Comparison of ENCODE assay signal across 8 cellular contexts in genomic region chr9:129640871-129641750, GRCh38. TPM values are rescaled to one million over a fixed set of nuclear protein-coding genes. Genes with fewer than 3 reads are reported as not detected.
DNase-seq lines count a peak whose midpoint lies in the region; ATAC-seq, FAIRE-seq and TF ChIP-seq lines count a peak whose summit lies in the region.

No MANE protein-coding gene starts in this region.

- peak overlapping the region; percentile 85 for H3K4me3 Mint-ChIP-seq in CD8-positive, alpha-beta T cell

- BruUV-seq in K562 (replicated peaks; lab: Mats Ljungman, UMichigan): TSS peak; percentile 65

- POLR2A ChIA-PET in CD8-positive, alpha-beta T cell (lab: Charles Lee): interaction anchor here (1.2 kb wide), 1 partner anchor 10 kb away, joined by 3 read pairs; no protein-coding TSS in a partner anchor
- POLR2A ChIA-PET in K562 (lab: Yijun Ruan, JAX): interaction anchor here (1.0 to 1.6 kb wide), 2 partner anchors 13 to 501 kb away, joined by 3 to 4 read pairs; no protein-coding TSS in a partner anchor

- intact Hi-C loops in CD8-positive, alpha-beta T cell (cut with DNase I, micrococcal nuclease): loop anchor here in 1 of 2 experiments (5.0 kb wide), 1 partner anchor 141 kb away; no protein-coding TSS in a partner anchor
- intact Hi-C loops in K562 (cut with micrococcal nuclease): loop anchor here (5.0 to 10.0 kb wide), 3 partner anchors 56 to 244 kb away; no protein-coding TSS in a partner anchor

- peaks cover 16% of the 10 kb centered on the region for H3K79me2 ChIP-seq in K562 (ENCODE audit: control insufficient read depth, insufficient read depth, low read length)

- peak in 1 of 7 experiments; percentile 36 for DNase-seq in CD8-positive, alpha-beta T cell
- no peak for DNase-seq in K562 (ENCODE audit: extremely low read depth in 1 of 4, low spot score in 3 of 4)
- DNase-seq in DMS114 treated with DMSO at 0.1 percent for 48 hours (lab: John Stamatoyannopoulos, UW; ENCODE audit: unreplicated experiment): no peak
- no peak for DNase-seq in DMS153 treated with DMSO at 0.1 percent for 48 hours (lab: John Stamatoyannopoulos, UW; ENCODE audit: unreplicated experiment)
- DNase-seq in GOT3 (lab: John Stamatoyannopoulos, UW): no peak

- peak overlapping the region; percentile 90 for H3K4me2 ChIP-seq in K562 (ENCODE audit: insufficient read depth, low read length)

- H3K4me1 Mint-ChIP-seq in CD8-positive, alpha-beta T cell (ENCODE audit: low read depth): peaks cover 24% of the 10 kb centered on the region

- H3K27ac ChIP-seq in CD8-positive, alpha-beta T cell (ENCODE audit: low read depth, low read length): peak overlapping the region; percentile 80
- H3K27ac ChIP-seq in K562 (ENCODE audit: extremely low read depth, low read depth, low read length) (peak overlapping the region; percentile 74; the same call in 2 of the 3 replicates), mesodermal cell (ENCODE audit: low read depth, low read length, severe bottlenecking) (no peak overlapping the region)

- peaks cover 28% of the 10 kb centered on the region for H3K36me3 ChIP-seq in CD8-positive, alpha-beta T cell (ENCODE audit: insufficient read depth, low read length)
- H3K36me3 ChIP-seq in K562 (ENCODE audit: control insufficient read depth, insufficient read depth, low read length) (peaks cover 36% of the 10 kb centered on the region; the same call in 2 of the 3 replicates), mesodermal cell (ENCODE audit: control insufficient read depth, insufficient read depth, low read length) (peaks cover 39% of the 10 kb centered on the region)

- no peaks in the 10 kb centered on the region for H3K27me3 ChIP-seq in CD8-positive, alpha-beta T cell (ENCODE audit: insufficient read depth, low read length)
- no peaks in the 10 kb centered on the region for H3K27me3 ChIP-seq in K562 (ENCODE audit: control insufficient read depth in 2 of 2, insufficient read depth in 2 of 2, low read length in 2 of 2)

- no peaks in the 10 kb centered on the region for H3K9me3 ChIP-seq in CD8-positive, alpha-beta T cell (ENCODE audit: low read length)
- H3K9me3 ChIP-seq in K562 (replicated peaks; ENCODE audit: control insufficient read depth, insufficient read depth, low read depth, low read length): no peaks in the 10 kb centered on the region
- H3K9me3 ChIP-seq in mesodermal cell (ENCODE audit: control insufficient read depth, low read length): no peaks in the 10 kb centered on the region

- no peak for TF ChIP-seq POLR2A in K562 (conservative IDR thresholded peaks at IDR 0.05)

- no peak for TF ChIP-seq RAD21 in K562 (CRISPR knock-in tag; conservative IDR thresholded peaks at IDR 0.05 in 1 of 2, IDR thresholded peaks at IDR 0.05 in 1 of 2)

- peaks cover 12% of the 10 kb centered on the region for H4K20me1 ChIP-seq in K562 (replicated peaks; ENCODE audit: control insufficient read depth, insufficient read depth, low read length)

- in situ Hi-C loops in K562 (cut with MboI): loop anchor here (5.0 kb wide), 1 partner anchor 141 kb away; no protein-coding TSS in a partner anchor

- H2AFZ ChIP-seq in K562 (ENCODE audit: low read depth, low read length): peak overlapping the region; percentile 98

- no peaks in the 10 kb centered on the region for H3K27me3 Mint-ChIP-seq in CD8-positive, alpha-beta T cell (ENCODE audit: low read depth)

- H3K9me1 ChIP-seq in K562 (ENCODE audit: control insufficient read depth, insufficient read depth, low read length): no peaks in the 10 kb centered on the region

- ATAC-seq in CD8-positive, alpha-beta T cell: peak; percentile 59
- ATAC-seq in HG03135 (IDR thresholded peaks at IDR 0.05; ENCODE audit: unreplicated experiment) (peak; percentile 16), K562 (peak; percentile 10), HG03280 (IDR thresholded peaks at IDR 0.05; ENCODE audit: unreplicated experiment) (no peak)

- peak overlapping the region; percentile 82 to 95 for H3K9ac ChIP-seq in K562 (ENCODE audit: insufficient read depth in 1 of 2, low read depth in 2 of 2, low read length in 2 of 2)

- H3K27ac Mint-ChIP-seq in CD8-positive, alpha-beta T cell: peak overlapping the region; percentile 89

- peaks cover 23% of the 10 kb centered on the region for H3K4me1 ChIP-seq in CD8-positive, alpha-beta T cell (ENCODE audit: insufficient read depth, low read length)
- H3K4me1 ChIP-seq in K562 (replicated peaks in 1 of 2; ENCODE audit: control insufficient read depth in 2 of 2, insufficient read depth in 2 of 2, low read length in 2 of 2) (peaks cover 0 to 37% of the 10 kb centered on the region in 2 experiments; a peak in 3 of 5 replicates), mesodermal cell (ENCODE audit: control insufficient read depth, insufficient read depth, low read length, poor library complexity, severe bottlenecking) (peaks cover 8% of the 10 kb centered on the region)

- WGBS in K562 (ENCODE audit: insufficient coverage, low coverage, missing lambda C conversion rate): 18% methylated on average over 43 of the region's 44 CpGs
- 26% methylated on average over 37 to 38 of the region's 44 CpGs for WGBS in mesodermal cell (ENCODE audit: insufficient coverage in 2 of 2), 2 experiments

- CTCF ChIA-PET in CD8-positive, alpha-beta T cell (lab: Charles Lee): interaction anchor here (0.6 to 5.7 kb wide), 7 partner anchors 10 to 509 kb away, joined by 3 to 74 read pairs (median 4); partner anchors contain the start of gene NTMT1
- CTCF ChIA-PET in K562 (lab: Yijun Ruan, JAX; ENCODE audit: low intra/inter-chr PET ratio): interaction anchor here (0.6 to 2.6 kb wide), 4 partner anchors 32 to 400 kb away, joined by 3 to 18 read pairs (median 8); no protein-coding TSS in a partner anchor

- TF ChIP-seq EP300 in K562 (IDR thresholded peaks at IDR 0.05; ENCODE audit: low read length): no peak

- H3K4me3 ChIP-seq in CD8-positive, alpha-beta T cell (ENCODE audit: low read depth, low read length): peak overlapping the region; percentile 99
- H3K4me3 ChIP-seq in K562 (peak overlapping the region; percentile 99), mesodermal cell (ENCODE audit: extremely low read depth, insufficient read depth, low read length, poor library complexity, severe bottlenecking) (peak overlapping the region; percentile 100)

- no peak for FAIRE-seq in K562 (lab: Jason Lieb, UNC)

- H3K36me3 Mint-ChIP-seq in CD8-positive, alpha-beta T cell: peaks cover 24% of the 10 kb centered on the region

- no peak for TF ChIP-seq CTCF in CD8-positive, alpha-beta T cell (IDR thresholded peaks at IDR 0.05)
- TF ChIP-seq CTCF in K562 (IDR thresholded peaks at IDR 0.05 in 2 of 3, conservative IDR thresholded peaks at IDR 0.05 in 1 of 3; ENCODE audit: insufficient read depth in 2 of 3, low read depth in 1 of 3, low read length in 3 of 3): no peak

- H3K9me3 Mint-ChIP-seq in CD8-positive, alpha-beta T cell: no peaks in the 10 kb centered on the region

RNA-seq across cellular contexts. Expression of gene ASB6, which starts 0.8 kb away (rescaled TPM):
- 10 to 100 TPM; 39.9 to 42.0 TPM for total RNA-seq in CD8-positive, alpha-beta T cell
- total RNA-seq in K562 (2011; cell fraction: chromatin; rRNA removed; ENCODE audit: low replicate concordance): 8.0 and 24.6 TPM in 2 replicates
- total RNA-seq in K562 (2011; cell fraction: nucleolus; rRNA removed): 20.2 and 20.4 TPM in 2 replicates
- 10.2 and 12.6 TPM in 2 replicates for total RNA-seq in K562 (2011; cell fraction: nucleoplasm; rRNA removed)
- total RNA-seq in K562 (2014; rRNA removed): 12.4 and 15.8 TPM in 2 replicates
- total RNA-seq in K562 (2014; rRNA removed; fragmentation: Illumina TruSeq; extraction: Trizol): 4.1 and 4.9 TPM in 2 replicates
- total RNA-seq in K562 (2015; rRNA removed; fragmentation: Illumina TruSeq; extraction: Trizol): 8.6 TPM in 2 replicates
- 17.1 and 17.3 TPM in 2 replicates for total RNA-seq in K562 (2021)
- polyA plus RNA-seq in K562 (2011; rRNA removed): 11.3 and 13.1 TPM in 2 replicates
- 10.5 and 18.2 TPM in 2 replicates for polyA plus RNA-seq in K562 (2011; cell fraction: cytosol; rRNA removed)
- polyA plus RNA-seq in K562 (2011; cell fraction: nucleus; rRNA removed): 26.0 and 42.0 TPM in 2 replicates
- polyA plus RNA-seq in K562 (2012): 11.4 and 12.4 TPM in 2 replicates
- polyA plus RNA-seq in K562 (2014; fragmentation: Illumina TruSeq; extraction: Trizol): 12.8 and 13.1 TPM in 2 replicates
- 1 to 10 TPM in 1 of 2 experiments, under 1 TPM in 1; 0.92 to 1.1 TPM for polyA plus RNA-seq in K562 (2014; fragmentation: Nextera tagmentation; extraction: Ambion mirVana)
- 17.8 and 19.5 TPM in 2 replicates for polyA plus RNA-seq in K562 (2014; rRNA removed)
- polyA minus RNA-seq in K562 (2011; rRNA and poly(A)+ RNA removed): 3.6 and 4.9 TPM in 2 replicates
- polyA minus RNA-seq in K562 (2011; cell fraction: cytosol; rRNA and poly(A)+ RNA removed): 5.0 and 6.1 TPM in 2 replicates
- polyA minus RNA-seq in K562 (2011; cell fraction: nucleus; rRNA and poly(A)+ RNA removed): 7.3 and 9.0 TPM in 2 replicates
- 16.8 TPM for polyA plus RNA-seq in mesodermal cell (2013, experiment 1 of 2)
- 13.4 TPM for polyA plus RNA-seq in mesodermal cell (2013, experiment 2 of 2)

RNA-seq across cellular contexts. Expression of gene NTMT1, which starts 15.1 kb away (rescaled TPM):
- total RNA-seq in CD8-positive, alpha-beta T cell: 10 to 100 TPM; 48.1 to 51.1 TPM
- total RNA-seq in K562 (2011; cell fraction: chromatin; rRNA removed; ENCODE audit: low replicate concordance): 28.6 and 94.1 TPM in 2 replicates
- total RNA-seq in K562 (2011; cell fraction: nucleolus; rRNA removed): 70.3 and 71.4 TPM in 2 replicates
- total RNA-seq in K562 (2011; cell fraction: nucleoplasm; rRNA removed): 51.0 and 57.9 TPM in 2 replicates
- total RNA-seq in K562 (2014; rRNA removed) (116 and 120 TPM in 2 replicates), K562 (2014; rRNA removed; fragmentation: Illumina TruSeq; extraction: Trizol) (49.6 and 59.2 TPM in 2 replicates), K562 (2015; rRNA removed; fragmentation: Illumina TruSeq; extraction: Trizol) (74.3 and 78.1 TPM in 2 replicates), K562 (2021) (108 and 110 TPM in 2 replicates)
- polyA plus RNA-seq in K562 (2011; rRNA removed) (74.7 and 79.2 TPM in 2 replicates), K562 (2014; fragmentation: Illumina TruSeq; extraction: Trizol) (80.6 and 113 TPM in 2 replicates), K562 (2014; fragmentation: Nextera tagmentation; extraction: Ambion mirVana) (10 to 100 TPM; 42.1 to 67.0 TPM), K562 (2014; rRNA removed) (111 and 121 TPM in 2 replicates)
- polyA plus RNA-seq in K562 (2011; cell fraction: cytosol; rRNA removed): 89.1 and 124 TPM in 2 replicates
- polyA plus RNA-seq in K562 (2011; cell fraction: nucleus; rRNA removed): 42.9 and 47.3 TPM in 2 replicates
- polyA plus RNA-seq in K562 (2012): 42.1 and 72.6 TPM in 2 replicates
- 34.5 and 60.2 TPM in 2 replicates for polyA minus RNA-seq in K562 (2011; rRNA and poly(A)+ RNA removed)
- polyA minus RNA-seq in K562 (2011; cell fraction: cytosol; rRNA and poly(A)+ RNA removed): 23.4 and 42.2 TPM in 2 replicates
- polyA minus RNA-seq in K562 (2011; cell fraction: nucleus; rRNA and poly(A)+ RNA removed): 14.7 and 15.7 TPM in 2 replicates
- polyA plus RNA-seq in mesodermal cell (2013, experiment 1 of 2): 60.6 TPM
- 49.5 TPM for polyA plus RNA-seq in mesodermal cell (2013, experiment 2 of 2)

RNA-seq across cellular contexts. Expression of gene C9orf50, which starts 20.2 kb away (rescaled TPM):
- total RNA-seq in CD8-positive, alpha-beta T cell: under 1 TPM in 1 of 2 experiments, not detected in 1; 0.19 TPM
- not detected in 2 replicates for total RNA-seq in K562 (2011; cell fraction: chromatin; rRNA removed; ENCODE audit: low replicate concordance)
- not detected in 2 replicates for total RNA-seq in K562 (2011; cell fraction: nucleolus; rRNA removed)
- total RNA-seq in K562 (2011; cell fraction: nucleoplasm; rRNA removed): not detected in 2 replicates
- total RNA-seq in K562 (2014; rRNA removed) (0.12 TPM in 1 of 2 replicates, not detected in the other), K562 (2014; rRNA removed; fragmentation: Illumina TruSeq; extraction: Trizol) (not detected in 2 replicates), K562 (2015; rRNA removed; fragmentation: Illumina TruSeq; extraction: Trizol) (not detected in 2 replicates), K562 (2021) (not detected in 2 replicates)
- polyA plus RNA-seq in K562 (2011; rRNA removed) (not detected in 2 replicates), K562 (2014; fragmentation: Illumina TruSeq; extraction: Trizol) (not detected in 2 replicates), K562 (2014; fragmentation: Nextera tagmentation; extraction: Ambion mirVana) (not detected), K562 (2014; rRNA removed) (not detected in 2 replicates)
- not detected in 2 replicates for polyA plus RNA-seq in K562 (2011; cell fraction: cytosol; rRNA removed)
- not detected in 2 replicates for polyA plus RNA-seq in K562 (2011; cell fraction: nucleus; rRNA removed)
- polyA plus RNA-seq in K562 (2012): not detected in 2 replicates
- polyA minus RNA-seq in K562 (2011; rRNA and poly(A)+ RNA removed): not detected in 2 replicates
- polyA minus RNA-seq in K562 (2011; cell fraction: cytosol; rRNA and poly(A)+ RNA removed): not detected in 2 replicates
- polyA minus RNA-seq in K562 (2011; cell fraction: nucleus; rRNA and poly(A)+ RNA removed): not detected in 2 replicates
- 0.29 TPM for polyA plus RNA-seq in mesodermal cell (2013, experiment 1 of 2)
- not detected for polyA plus RNA-seq in mesodermal cell (2013, experiment 2 of 2)

RNA-seq across cellular contexts. Expression of gene PRRX2, which starts 24.3 kb away (rescaled TPM):
- total RNA-seq in CD8-positive, alpha-beta T cell: not detected
- total RNA-seq in K562 (2011; cell fraction: chromatin; rRNA removed; ENCODE audit: low replicate concordance): not detected in 2 replicates
- not detected in 2 replicates for total RNA-seq in K562 (2011; cell fraction: nucleolus; rRNA removed)
- not detected in 2 replicates for total RNA-seq in K562 (2011; cell fraction: nucleoplasm; rRNA removed)
- total RNA-seq in K562 (2014; rRNA removed): not detected in 2 replicates
- total RNA-seq in K562 (2014; rRNA removed; fragmentation: Illumina TruSeq; extraction: Trizol): not detected in 2 replicates
- total RNA-seq in K562 (2015; rRNA removed; fragmentation: Illumina TruSeq; extraction: Trizol): not detected in 2 replicates
- not detected in 2 replicates for total RNA-seq in K562 (2021)
- not detected in 2 replicates for polyA plus RNA-seq in K562 (2011; rRNA removed)
- 0.18 TPM in 1 of 2 replicates, not detected in the other for polyA plus RNA-seq in K562 (2011; cell fraction: cytosol; rRNA removed)
- 0.13 TPM in 1 of 2 replicates, not detected in the other for polyA plus RNA-seq in K562 (2011; cell fraction: nucleus; rRNA removed)
- not detected in 2 replicates for polyA plus RNA-seq in K562 (2012)
- not detected in 2 replicates for polyA plus RNA-seq in K562 (2014; fragmentation: Illumina TruSeq; extraction: Trizol)
- not detected for polyA plus RNA-seq in K562 (2014; fragmentation: Nextera tagmentation; extraction: Ambion mirVana)
- 0.21 TPM in 1 of 2 replicates, not detected in the other for polyA plus RNA-seq in K562 (2014; rRNA removed)
- polyA minus RNA-seq in K562 (2011; rRNA and poly(A)+ RNA removed): not detected in 2 replicates
- not detected in 2 replicates for polyA minus RNA-seq in K562 (2011; cell fraction: cytosol; rRNA and poly(A)+ RNA removed)
- polyA minus RNA-seq in K562 (2011; cell fraction: nucleus; rRNA and poly(A)+ RNA removed): not detected in 2 replicates
- 19.4 TPM for polyA plus RNA-seq in mesodermal cell (2013, experiment 1 of 2)
- polyA plus RNA-seq in mesodermal cell (2013, experiment 2 of 2): 14.9 TPM
